ENCODE assay signal across 1 cellular context in genomic region chr14:96053236-96053599, GRCh38.
TF ChIP-seq lines count a peak whose summit lies in the region.

No MANE protein-coding gene starts in this region.

TF ChIP-seq in SK-N-SH, 30 proteins besides CTCF, POLR2A, EP300 and RAD21 (continued from another document):
- TF ChIP-seq, protein P1, sequence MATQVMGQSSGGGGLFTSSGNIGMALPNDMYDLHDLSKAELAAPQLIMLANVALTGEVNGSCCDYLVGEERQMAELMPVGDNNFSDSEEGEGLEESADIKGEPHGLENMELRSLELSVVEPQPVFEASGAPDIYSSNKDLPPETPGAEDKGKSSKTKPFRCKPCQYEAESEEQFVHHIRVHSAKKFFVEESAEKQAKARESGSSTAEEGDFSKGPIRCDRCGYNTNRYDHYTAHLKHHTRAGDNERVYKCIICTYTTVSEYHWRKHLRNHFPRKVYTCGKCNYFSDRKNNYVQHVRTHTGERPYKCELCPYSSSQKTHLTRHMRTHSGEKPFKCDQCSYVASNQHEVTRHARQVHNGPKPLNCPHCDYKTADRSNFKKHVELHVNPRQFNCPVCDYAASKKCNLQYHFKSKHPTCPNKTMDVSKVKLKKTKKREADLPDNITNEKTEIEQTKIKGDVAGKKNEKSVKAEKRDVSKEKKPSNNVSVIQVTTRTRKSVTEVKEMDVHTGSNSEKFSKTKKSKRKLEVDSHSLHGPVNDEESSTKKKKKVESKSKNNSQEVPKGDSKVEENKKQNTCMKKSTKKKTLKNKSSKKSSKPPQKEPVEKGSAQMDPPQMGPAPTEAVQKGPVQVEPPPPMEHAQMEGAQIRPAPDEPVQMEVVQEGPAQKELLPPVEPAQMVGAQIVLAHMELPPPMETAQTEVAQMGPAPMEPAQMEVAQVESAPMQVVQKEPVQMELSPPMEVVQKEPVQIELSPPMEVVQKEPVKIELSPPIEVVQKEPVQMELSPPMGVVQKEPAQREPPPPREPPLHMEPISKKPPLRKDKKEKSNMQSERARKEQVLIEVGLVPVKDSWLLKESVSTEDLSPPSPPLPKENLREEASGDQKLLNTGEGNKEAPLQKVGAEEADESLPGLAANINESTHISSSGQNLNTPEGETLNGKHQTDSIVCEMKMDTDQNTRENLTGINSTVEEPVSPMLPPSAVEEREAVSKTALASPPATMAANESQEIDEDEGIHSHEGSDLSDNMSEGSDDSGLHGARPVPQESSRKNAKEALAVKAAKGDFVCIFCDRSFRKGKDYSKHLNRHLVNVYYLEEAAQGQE (IDR thresholded peaks at IDR 0.05; ENCODE audit: low read depth, low read length) = no peak
- TF ChIP-seq YY1 (IDR thresholded peaks at IDR 0.05; ENCODE audit: low read depth) (no peak), GATA2 (CRISPR knock-in tag; IDR thresholded peaks at IDR 0.05) (0 out of 2 replicates have a peak, but pooled peaks have one; percentile 18), NFIC (IDR thresholded peaks at IDR 0.05; ENCODE audit: borderline replicate concordance) (no peak), POLR2AphosphoS5 (IDR thresholded peaks at IDR 0.05; ENCODE audit: low read depth, low read length) (no peak), TAF1 (IDR thresholded peaks at IDR 0.05; ENCODE audit: borderline replicate concordance, low read depth, low read length) (no peak)
- TF ChIP-seq, protein P2, sequence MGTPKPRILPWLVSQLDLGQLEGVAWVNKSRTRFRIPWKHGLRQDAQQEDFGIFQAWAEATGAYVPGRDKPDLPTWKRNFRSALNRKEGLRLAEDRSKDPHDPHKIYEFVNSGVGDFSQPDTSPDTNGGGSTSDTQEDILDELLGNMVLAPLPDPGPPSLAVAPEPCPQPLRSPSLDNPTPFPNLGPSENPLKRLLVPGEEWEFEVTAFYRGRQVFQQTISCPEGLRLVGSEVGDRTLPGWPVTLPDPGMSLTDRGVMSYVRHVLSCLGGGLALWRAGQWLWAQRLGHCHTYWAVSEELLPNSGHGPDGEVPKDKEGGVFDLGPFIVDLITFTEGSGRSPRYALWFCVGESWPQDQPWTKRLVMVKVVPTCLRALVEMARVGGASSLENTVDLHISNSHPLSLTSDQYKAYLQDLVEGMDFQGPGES (IDR thresholded peaks at IDR 0.05; ENCODE audit: low read depth, low read length) = no peak
